In genomic region chr15:34318277-34319079, GRCh38 we compare ENCODE assay signal across 9 cellular contexts. TPM values are rescaled to one million over a fixed set of nuclear protein-coding genes. Genes with fewer than 3 reads are reported as not detected.
DNase-seq lines count a peak whose midpoint lies in the region; ATAC-seq, FAIRE-seq and TF ChIP-seq lines count a peak whose summit lies in the region.
"Had no signal": no experiment of that assay in that cellular context is flagged by ENCODE, and none has a peak within 500 bp of the region (broad histone marks: within the 10 kb centered on the region; RNA-seq: fewer than 3 reads in every experiment).

No MANE protein-coding gene starts in this region.

- peak in 1 of 3 donors; percentile 31 for TF ChIP-seq POLR2A in spleen (IDR thresholded peaks at IDR 0.05)

- peak; percentile 84 for FAIRE-seq in islet of Langerhans (lab: Jason Lieb, UNC)

- 3 to 6% (median 5%) methylated on average over 10 of the region's 10 CpGs for WGBS in spleen, 5 donors

- no peak for TF ChIP-seq CTCF in cardiac fibroblast (IDR thresholded peaks at IDR 0.05; ENCODE audit: low read depth, low read length)
- TF ChIP-seq CTCF in spleen (IDR thresholded peaks at IDR 0.05 in 8 of 11, conservative IDR thresholded peaks at IDR 0.05 in 3 of 11), result no peak

- no peaks in the 10 kb centered on the region for H3K9me3 ChIP-seq in CD4-positive, CD25-positive, alpha-beta regulatory T cell (ENCODE audit: control insufficient read depth in 2 of 2, low read length in 2 of 2)
- H3K9me3 ChIP-seq in NT2/D1 (ENCODE audit: insufficient read depth, low read length) (no peaks in the 10 kb centered on the region), spleen (no peaks in the 10 kb centered on the region)

- H3K9ac ChIP-seq in NT2/D1 (ENCODE audit: insufficient read length, low read depth), result peak overlapping the region; percentile 45

- intact Hi-C loops in spleen (cut with DNase I; ENCODE audit: low total_unique reads), result no loop called here

- H3K4me3 ChIP-seq in CD4-positive, CD25-positive, alpha-beta regulatory T cell (ENCODE audit: low read depth, low read length), result peak overlapping the region; percentile 96
- peak overlapping the region; percentile 33 for H3K4me3 ChIP-seq in NT2/D1 (ENCODE audit: insufficient read length, low read depth)
- H3K4me3 ChIP-seq in cardiac fibroblast (replicated peaks in 1 of 2; ENCODE audit: low read depth in 2 of 2, low read length in 2 of 2), result peak overlapping the region; percentile 39 to 52
- H3K4me3 ChIP-seq in spleen, result peak overlapping the region; percentile 28 to 66 (median 40)

- no peaks in the 10 kb centered on the region for H3K27me3 ChIP-seq in CD4-positive, CD25-positive, alpha-beta regulatory T cell (ENCODE audit: control insufficient read depth, insufficient read depth, low read length)
- H3K27me3 ChIP-seq in NT2/D1 (ENCODE audit: insufficient read depth, insufficient read length) (no peaks in the 10 kb centered on the region), spleen (replicated peaks in 1 of 7) (no peaks in the 10 kb centered on the region)

- peaks cover 36% of the 10 kb centered on the region for H3K36me3 Mint-ChIP-seq in CD4-positive, CD25-positive, alpha-beta regulatory T cell

- peak in 2 of 3 donors; percentile 35 to 77 for DNase-seq in CD4-positive, CD25-positive, alpha-beta regulatory T cell
- DNase-seq in NT2/D1 (ENCODE audit: low read depth, low spot score) (peak; percentile 30), cardiac fibroblast (ENCODE audit: low read depth in 2 of 2) (peak; percentile 67 to 80), spleen (no peak), mesenteric fat pad (ENCODE audit: low spot score) (no peak)

- ATAC-seq in CD4-positive, CD25-positive, alpha-beta regulatory T cell (ENCODE audit: low read depth in 2 of 2), result peak; percentile 63 to 69
- ATAC-seq in GM18909 (IDR thresholded peaks at IDR 0.05; ENCODE audit: poor library complexity, unreplicated experiment) (peak; percentile 75), HG03354 (IDR thresholded peaks at IDR 0.05; ENCODE audit: poor library complexity, severe bottlenecking, unreplicated experiment) (peak; percentile 83)

- H3K27me3 Mint-ChIP-seq in CD4-positive, CD25-positive, alpha-beta regulatory T cell, result no peaks in the 10 kb centered on the region

- H3K27ac Mint-ChIP-seq in CD4-positive, CD25-positive, alpha-beta regulatory T cell, result peak overlapping the region; percentile 96 to 100 (median 97)

- H3K4me1 Mint-ChIP-seq in CD4-positive, CD25-positive, alpha-beta regulatory T cell, result peaks cover 30 to 83% (median 52%) of the 10 kb centered on the region in 4 donors

- peaks cover 10% of the 10 kb centered on the region for H3K36me3 ChIP-seq in CD4-positive, CD25-positive, alpha-beta regulatory T cell (ENCODE audit: control insufficient read depth, insufficient read depth, low read length)
- no peaks in the 10 kb centered on the region for H3K36me3 ChIP-seq in NT2/D1 (ENCODE audit: insufficient read depth, insufficient read length, low read length)
- peaks cover 0 to 18% (median 0%) of the 10 kb centered on the region in 6 donors for H3K36me3 ChIP-seq in spleen

- no peaks in the 10 kb centered on the region for H3K9me3 Mint-ChIP-seq in CD4-positive, CD25-positive, alpha-beta regulatory T cell

- peak overlapping the region; percentile 71 for H3K27ac ChIP-seq in CD4-positive, CD25-positive, alpha-beta regulatory T cell (ENCODE audit: insufficient read depth, low read length, poor library complexity, severe bottlenecking)
- H3K27ac ChIP-seq in spleen, result peak overlapping the region; percentile 44 to 76 (median 70)

- H3K4me1 ChIP-seq in CD4-positive, CD25-positive, alpha-beta regulatory T cell (ENCODE audit: control insufficient read depth, insufficient read depth, low read length, poor library complexity, severe bottlenecking), result peaks cover 52% of the 10 kb centered on the region
- H3K4me1 ChIP-seq in NT2/D1 (ENCODE audit: insufficient read depth, insufficient read length) (no peaks in the 10 kb centered on the region), spleen (peaks cover 14 to 87% (median 32%) of the 10 kb centered on the region in 6 donors)

- H3K4me3 Mint-ChIP-seq in CD4-positive, CD25-positive, alpha-beta regulatory T cell, result peak overlapping the region; percentile 93 to 100 (median 99)

RNA-seq across cellular contexts. Expression of gene SLC12A6, which starts 19.1 kb away (rescaled TPM):
- 150 TPM for total RNA-seq in CD4-positive, CD25-positive, alpha-beta regulatory T cell
- 10 to 100 TPM; 14.1 to 18.5 (median 14.5) TPM for polyA plus RNA-seq in CD4-positive, CD25-positive, alpha-beta regulatory T cell
- total RNA-seq in spleen, result 100 to 1,000 TPM in 1 of 7 donors, 10 to 100 TPM in 6; 51.4 to 120 (median 78.9) TPM
- 1 to 10 TPM; 5.2 to 8.3 (median 6.7) TPM for polyA plus RNA-seq in spleen
- 22.8 TPM for total RNA-seq in mesenteric fat pad

RNA-seq across cellular contexts. Expression of gene NOP10, which starts 24.5 kb away (rescaled TPM):
- 54.1 TPM for total RNA-seq in CD4-positive, CD25-positive, alpha-beta regulatory T cell
- polyA plus RNA-seq in CD4-positive, CD25-positive, alpha-beta regulatory T cell, result 100 to 1,000 TPM; 421 to 504 (median 464) TPM
- 100 to 1,000 TPM in 6 of 7 donors, 10 to 100 TPM in 1; 100.0 to 147 (median 132) TPM for total RNA-seq in spleen
- 100 to 1,000 TPM; 180 to 329 (median 308) TPM for polyA plus RNA-seq in spleen
- total RNA-seq in mesenteric fat pad, result 157 TPM

RNA-seq across cellular contexts. Expression of gene NUTM1, which starts 24.6 kb away (rescaled TPM):
- not detected for total RNA-seq in CD4-positive, CD25-positive, alpha-beta regulatory T cell
- polyA plus RNA-seq in CD4-positive, CD25-positive, alpha-beta regulatory T cell, result not detected
- not detected for total RNA-seq in spleen
- under 1 TPM in 1 of 3 donors, not detected in 2; 0.03 TPM for polyA plus RNA-seq in spleen
- total RNA-seq in mesenteric fat pad, result not detected
- total RNA-seq: activated CD8-positive, alpha-beta memory T cell treated with anti-CD3 and anti-CD28 coated beads for 36 hours had no signal

RNA-seq across cellular contexts. Expression of gene LPCAT4, which starts 48.5 kb away (rescaled TPM):
- 83.2 TPM for total RNA-seq in CD4-positive, CD25-positive, alpha-beta regulatory T cell
- 10 to 100 TPM; 13.2 to 15.4 (median 14.7) TPM for polyA plus RNA-seq in CD4-positive, CD25-positive, alpha-beta regulatory T cell
- 10 to 100 TPM; 24.9 to 53.7 (median 47.4) TPM for total RNA-seq in spleen
- 10 to 100 TPM; 18.6 to 39.1 (median 28.2) TPM for polyA plus RNA-seq in spleen
- total RNA-seq in mesenteric fat pad, result 24.1 TPM

Comparison
In these comparisons a context has a peak if more than half of its experiments do, and no peak if none do; other contexts are left out.
1. DNase-seq: peak in CD4-positive, CD25-positive, alpha-beta regulatory T cell (2 of 3), NT2/D1 (single experiment) and cardiac fibroblast (2 of 2); none in spleen (single experiment) and mesenteric fat pad (single experiment).
2. H3K4me3 ChIP-seq: peak in every context shown above with its lines; median percentile 96 in CD4-positive, CD25-positive, alpha-beta regulatory T cell; 46 in cardiac fibroblast; 40 in spleen; 33 in NT2/D1.
3. Peak in every context shown above with its lines, with median percentiles within 50 percentile points of each other: ATAC-seq.